In genomic region chr14:61610900-61611299, GRCh38 we compare ENCODE assay signal across 23 cellular contexts.
DNase-seq lines count a peak whose midpoint lies in the region; ATAC-seq, FAIRE-seq and TF ChIP-seq lines count a peak whose summit lies in the region.
"Had no signal": no experiment of that assay in that cellular context is flagged by ENCODE, and none has a peak within 500 bp of the region (broad histone marks: within the 10 kb centered on the region; RNA-seq: fewer than 3 reads in every experiment).

No MANE protein-coding gene starts in this region.

- TF ChIP-seq CTCF in GM23338 (conservative IDR thresholded peaks at IDR 0.05; ENCODE audit: low read depth in 2 of 2) (no peak), astrocyte (IDR thresholded peaks at IDR 0.05; ENCODE audit: insufficient read depth, low read depth, low read length) (no peak)

- peaks cover 66% of the 10 kb centered on the region for H3K4me1 Mint-ChIP-seq in GM23338
- H3K4me1 Mint-ChIP-seq in astrocyte (ENCODE audit: low read depth, unreplicated experiment) = peaks cover 44% of the 10 kb centered on the region
- peaks cover 28% of the 10 kb centered on the region for H3K4me1 Mint-ChIP-seq in stimulated activated naive CD8-positive, alpha-beta T cell treated with anti-CD3 and anti-CD28 coated beads, Interleukin-15, amount 100 ng/mL, for 72 hours

- DNase-seq in GM23338 (ENCODE audit: low spot score) (no peak), astrocyte (ENCODE audit: low read depth) (no peak)
- DNase-seq in stimulated activated naive CD8-positive, alpha-beta T cell treated with anti-CD3 and anti-CD28 coated beads, Interleukin-15, amount 100 ng/mL, for 72 hours = no peak
- DNase-seq in activated CD4-positive, alpha-beta T cell treated with anti-CD3 and anti-CD28 coated beads, Interleukin-2, amount 50 U/mL, for 1 hour = no peak
- DNase-seq in activated naive CD4-positive, alpha-beta T cell (lab: John Stamatoyannopoulos, UW) = no peak
- DNase-seq: Calu3; CD8-positive, alpha-beta T cell; H9; MV-4-11; NCI-H1694 treated with DMSO at 0.1 percent for 48 hours; NCI-H2107; NCI-H226; NCI-H524; PC-9; SIG-M5 had no signal

- H3K27ac Mint-ChIP-seq in GM23338 = no peak overlapping the region
- H3K27ac Mint-ChIP-seq in astrocyte (ENCODE audit: unreplicated experiment) = peak overlapping the region; percentile 42
- no peak overlapping the region for H3K27ac Mint-ChIP-seq in stimulated activated naive CD8-positive, alpha-beta T cell treated with anti-CD3 and anti-CD28 coated beads, Interleukin-15, amount 100 ng/mL, for 72 hours
- H3K27ac Mint-ChIP-seq: CD8-positive, alpha-beta T cell had no signal

- H3K27me3 ChIP-seq in GM23338 (ENCODE audit: insufficient read depth) = no peaks in the 10 kb centered on the region
- H3K27me3 ChIP-seq in astrocyte (ENCODE audit: insufficient read depth, low read length) = no peaks in the 10 kb centered on the region
- H3K27me3 ChIP-seq in skeletal muscle satellite cell (ENCODE audit: control insufficient read depth, insufficient read depth, low read length) = no peaks in the 10 kb centered on the region

- FAIRE-seq in astrocyte (lab: Jason Lieb, UNC) = no peak
- FAIRE-seq: A204.1, GM12891, GM18507 had no signal

- no peaks in the 10 kb centered on the region for H3K36me3 ChIP-seq in GM23338 (ENCODE audit: insufficient read depth)
- H3K36me3 ChIP-seq in astrocyte (ENCODE audit: insufficient read depth, low read length) = no peaks in the 10 kb centered on the region
- H3K36me3 ChIP-seq in mesodermal cell (ENCODE audit: control insufficient read depth, insufficient read depth, low read length) = no peaks in the 10 kb centered on the region
- no peaks in the 10 kb centered on the region for H3K36me3 ChIP-seq in skeletal muscle satellite cell (ENCODE audit: insufficient read depth, low read length)

- H3K79me2 ChIP-seq in GM23338 (replicated peaks; ENCODE audit: insufficient read depth) (no peaks in the 10 kb centered on the region), astrocyte (ENCODE audit: insufficient read depth, low read length) (no peaks in the 10 kb centered on the region)

- H3K4me2 ChIP-seq in GM23338 (0 out of 2 replicates have a peak overlapping the region, but pooled peaks have one; percentile 19), astrocyte (ENCODE audit: low read length) (no peak overlapping the region), skeletal muscle satellite cell (ENCODE audit: low read length) (no peak overlapping the region)
- H3K4me2 ChIP-seq: KMS-11, PC-9 had no signal

- H3F3A ChIP-seq in GM23338 (replicated peaks; ENCODE audit: low read depth) = 0 out of 2 replicates have a peak, but pooled peaks cover 10% of the 10 kb centered on the region

- H3K4me1 ChIP-seq in GM23338 (ENCODE audit: insufficient read depth) = peaks cover 54% of the 10 kb centered on the region
- peaks cover 23% of the 10 kb centered on the region for H3K4me1 ChIP-seq in astrocyte (ENCODE audit: insufficient read depth, low read length)
- peaks cover 33% of the 10 kb centered on the region for H3K4me1 ChIP-seq in mesodermal cell (ENCODE audit: control insufficient read depth, insufficient read depth, low read length, poor library complexity, severe bottlenecking)
- H3K4me1 ChIP-seq in skeletal muscle satellite cell (ENCODE audit: control insufficient read depth, insufficient read depth, low read length) = peaks cover 55% of the 10 kb centered on the region

- H3K36me3 Mint-ChIP-seq in GM23338 (ENCODE audit: low read depth) = no peaks in the 10 kb centered on the region
- H3K36me3 Mint-ChIP-seq in astrocyte (ENCODE audit: low read depth, unreplicated experiment) = no peaks in the 10 kb centered on the region
- H3K36me3 Mint-ChIP-seq: CD8-positive, alpha-beta T cell had no signal

- H3K4me3 Mint-ChIP-seq in GM23338 = no peak overlapping the region
- no peak overlapping the region for H3K4me3 Mint-ChIP-seq in astrocyte (ENCODE audit: unreplicated experiment)
- no peak overlapping the region for H3K4me3 Mint-ChIP-seq in stimulated activated naive CD8-positive, alpha-beta T cell treated with anti-CD3 and anti-CD28 coated beads, Interleukin-15, amount 100 ng/mL, for 72 hours
- H3K4me3 Mint-ChIP-seq: CD8-positive, alpha-beta T cell had no signal

- H3K9me2 ChIP-seq in GM23338 (ENCODE audit: insufficient read depth) = no peaks in the 10 kb centered on the region

- peaks cover 3% of the 10 kb centered on the region for H3K27me3 Mint-ChIP-seq in GM23338 (ENCODE audit: insufficient read depth, low read depth, poor library complexity)
- H3K27me3 Mint-ChIP-seq in astrocyte (ENCODE audit: low read depth, unreplicated experiment) = no peaks in the 10 kb centered on the region
- H3K27me3 Mint-ChIP-seq in stimulated activated naive CD8-positive, alpha-beta T cell treated with anti-CD3 and anti-CD28 coated beads, Interleukin-15, amount 100 ng/mL, for 72 hours = no peaks in the 10 kb centered on the region

- H3K9me3 Mint-ChIP-seq in GM23338 = no peaks in the 10 kb centered on the region
- no peaks in the 10 kb centered on the region for H3K9me3 Mint-ChIP-seq in astrocyte (ENCODE audit: unreplicated experiment)
- H3K9me3 Mint-ChIP-seq in stimulated activated naive CD8-positive, alpha-beta T cell treated with anti-CD3 and anti-CD28 coated beads, Interleukin-15, amount 100 ng/mL, for 72 hours = no peaks in the 10 kb centered on the region
- H3K9me3 Mint-ChIP-seq: CD8-positive, alpha-beta T cell; H9 had no signal

- H3K9ac ChIP-seq in astrocyte (ENCODE audit: low read length) (no peak overlapping the region), skeletal muscle satellite cell (ENCODE audit: low read depth, low read length) (peak overlapping the region; percentile 10)
- H3K9ac ChIP-seq: KMS-11 had no signal

- H3K4me3 ChIP-seq in GM23338 (no peak overlapping the region), astrocyte (ENCODE audit: insufficient read depth, low read depth, low read length) (no peak overlapping the region), mesodermal cell (ENCODE audit: extremely low read depth, insufficient read depth, low read length, poor library complexity, severe bottlenecking) (no peak overlapping the region), skeletal muscle satellite cell (ENCODE audit: low read length) (no peak overlapping the region)
- H3K4me3 ChIP-seq: PC-9 had no signal

- no peaks in the 10 kb centered on the region for H3K9me3 ChIP-seq in astrocyte (ENCODE audit: insufficient read depth, low read depth, low read length)
- no peaks in the 10 kb centered on the region for H3K9me3 ChIP-seq in mesodermal cell (ENCODE audit: control insufficient read depth, low read length)
- no peaks in the 10 kb centered on the region for H3K9me3 ChIP-seq in skeletal muscle satellite cell (replicated peaks; ENCODE audit: low read length)

- peak overlapping the region; percentile 20; the same call in 1 of the 2 replicates for H2AFZ ChIP-seq in GM23338
- H2AFZ ChIP-seq in astrocyte (ENCODE audit: low read depth, low read length) = no peak overlapping the region
- H2AFZ ChIP-seq: PC-9 had no signal

- H3K27ac ChIP-seq in GM23338 (ENCODE audit: low read depth) = peak overlapping the region; percentile 55; the same call in 1 of the 2 replicates
- H3K27ac ChIP-seq in astrocyte (ENCODE audit: low read depth, low read length) = no peak overlapping the region
- H3K27ac ChIP-seq in mesodermal cell (ENCODE audit: low read depth, low read length, severe bottlenecking) = peak overlapping the region; percentile 72
- H3K27ac ChIP-seq: KMS-11, PC-9, RWPE1 had no signal

- 93 to 100% methylated on average over 2 of the region's 2 CpGs for WGBS in mesodermal cell (ENCODE audit: insufficient coverage in 2 of 2), 2 experiments

- ATAC-seq in GM23338 (no peak), GM21576 (IDR thresholded peaks at IDR 0.05; ENCODE audit: unreplicated experiment) (no peak)
- ATAC-seq in stimulated activated naive CD8-positive, alpha-beta T cell treated with anti-CD3 and anti-CD28 coated beads, Interleukin-15, amount 100 ng/mL, for 72 hours = no peak
- ATAC-seq: CD8-positive, alpha-beta T cell had no signal

- no peaks in the 10 kb centered on the region for H4K20me1 ChIP-seq in GM23338 (replicated peaks; ENCODE audit: insufficient read depth)
- no peaks in the 10 kb centered on the region for H4K20me1 ChIP-seq in astrocyte (ENCODE audit: insufficient read depth, low read length)

TF ChIP-seq in GM23338, 12 proteins besides CTCF, POLR2A, EP300 and RAD21:
- no peak for TF ChIP-seq STAT1 (IDR thresholded peaks at IDR 0.05; ENCODE audit: unreplicated experiment)
- TF ChIP-seq ZNF114 (CRISPR knock-in tag; IDR thresholded peaks at IDR 0.05) = no peak
- TF ChIP-seq EZH2 (IDR thresholded peaks at IDR 0.05; ENCODE audit: low read depth, unreplicated experiment) = no peak
- no peak for TF ChIP-seq ETS1 (IDR thresholded peaks at IDR 0.05)
